In genomic region chr1:62436039-62436465, GRCh38 we compare ENCODE assay signal across 8 cellular contexts. TPM values are rescaled to one million over a fixed set of nuclear protein-coding genes. Genes with fewer than 3 reads are reported as not detected.
DNase-seq lines count a peak whose midpoint lies in the region; ATAC-seq and TF ChIP-seq lines count a peak whose summit lies in the region.

No MANE protein-coding gene starts in this region.

- ATAC-seq in GM21390 (IDR thresholded peaks at IDR 0.05; ENCODE audit: unreplicated experiment) (peak; percentile 66), left ventricle myocardium superior (peak; percentile 92), sciatic nerve (peak; percentile 95), HG03097 (IDR thresholded peaks at IDR 0.05; ENCODE audit: low FRiP score, unreplicated experiment) (no peak)

- H3K79me2 ChIP-seq in OCI-LY3 (ENCODE audit: low read length) = peaks cover 51% of the 10 kb centered on the region

- peak overlapping the region; percentile 69 for H3K4me2 ChIP-seq in OCI-LY3 (ENCODE audit: low read length)

- POLR2A ChIA-PET in AG04449 (lab: Yijun Ruan, JAX) = interaction anchor here (0.6 kb wide), 1 partner anchor 13 kb away, joined by 4 read pairs; no protein-coding TSS in a partner anchor

- peaks cover 2% of the 10 kb centered on the region for H3K9me3 Mint-ChIP-seq in activated naive CD8-positive, alpha-beta T cell treated with anti-CD3 and anti-CD28 coated beads for 36 hours

- H3K4me3 ChIP-seq in AG04449 (ENCODE audit: low read depth, low read length) (peak overlapping the region; percentile 89), OCI-LY3 (ENCODE audit: low read length) (peak overlapping the region; percentile 98)

- no peak for TF ChIP-seq CTCF in AG04449 (IDR thresholded peaks at IDR 0.05; ENCODE audit: insufficient read depth, low read length, missing control alignments)
- no peak for TF ChIP-seq CTCF in OCI-LY3 (IDR thresholded peaks at IDR 0.05; ENCODE audit: low read depth, low read length)

- H3K4me1 ChIP-seq in OCI-LY3 (ENCODE audit: low read length) = peaks cover 12% of the 10 kb centered on the region

- H3K4me3 Mint-ChIP-seq in activated naive CD8-positive, alpha-beta T cell treated with anti-CD3 and anti-CD28 coated beads for 36 hours = peak overlapping the region; percentile 88

- no peaks in the 10 kb centered on the region for H3K27me3 Mint-ChIP-seq in activated naive CD8-positive, alpha-beta T cell treated with anti-CD3 and anti-CD28 coated beads for 36 hours

- 0 out of 2 replicates have a peak overlapping the region, but pooled peaks have one; percentile 54 for H2AFZ ChIP-seq in OCI-LY3 (ENCODE audit: low read depth, low read length)

- H3K36me3 ChIP-seq in OCI-LY3 (replicated peaks; ENCODE audit: low read depth, low read length) = peaks cover 5% of the 10 kb centered on the region

- H4K20me1 ChIP-seq in OCI-LY3 (ENCODE audit: insufficient read depth, low read length) = peaks cover 29% of the 10 kb centered on the region

- H3K9me3 ChIP-seq in OCI-LY3 (ENCODE audit: insufficient read depth, low read length) = no peaks in the 10 kb centered on the region

- H3K27me3 ChIP-seq in OCI-LY3 (ENCODE audit: low read depth, low read length) = no peaks in the 10 kb centered on the region

- intact Hi-C loops in left ventricle myocardium superior (cut with micrococcal nuclease) = no loop called here
- intact Hi-C loops in sciatic nerve (cut with DNase I) = no loop called here

- no peak for DNase-seq in AG04449 (ENCODE audit: low read depth, low spot score)
- peak; percentile 96 for DNase-seq in activated naive CD8-positive, alpha-beta T cell treated with anti-CD3 and anti-CD28 coated beads for 36 hours
- peak; percentile 98 for DNase-seq in left ventricle myocardium superior
- DNase-seq in sciatic nerve (ENCODE audit: low spot score) = peak; percentile 96
- DNase-seq in NCI-H1048 (lab: John Stamatoyannopoulos, UW) = no peak

- peaks cover 26% of the 10 kb centered on the region for H3K4me1 Mint-ChIP-seq in activated naive CD8-positive, alpha-beta T cell treated with anti-CD3 and anti-CD28 coated beads for 36 hours

- H3K9ac ChIP-seq in OCI-LY3 (ENCODE audit: low read length) = peak overlapping the region; percentile 97

- H3K27ac Mint-ChIP-seq in activated naive CD8-positive, alpha-beta T cell treated with anti-CD3 and anti-CD28 coated beads for 36 hours = peak overlapping the region; percentile 98

- CTCF ChIA-PET in AG04449 (lab: Yijun Ruan, JAX) = interaction anchor here (1.1 to 1.6 kb wide), 4 partner anchors 258 to 311 kb away, joined by 3 to 13 read pairs (median 4); no protein-coding TSS in a partner anchor

- peak overlapping the region; percentile 95 for H3K27ac ChIP-seq in OCI-LY3 (ENCODE audit: low read length)

- peaks cover 31% of the 10 kb centered on the region for H3K36me3 Mint-ChIP-seq in activated naive CD8-positive, alpha-beta T cell treated with anti-CD3 and anti-CD28 coated beads for 36 hours

RNA-seq across cellular contexts. Expression of gene USP1, which starts 0.8 kb away (rescaled TPM):
- 100 to 1,000 TPM; 108 TPM for total RNA-seq in activated naive CD8-positive, alpha-beta T cell treated with anti-CD3 and anti-CD28 coated beads for 36 hours
- total RNA-seq in left ventricle myocardium superior (14.1 TPM), sciatic nerve (34.0 TPM)

Comparison
In these comparisons a context has a peak if more than half of its experiments do, and no peak if none do; other contexts are left out.
1. DNase-seq: peak in activated naive CD8-positive, alpha-beta T cell treated with anti-CD3 and anti-CD28 coated beads for 36 hours (single experiment), left ventricle myocardium superior (single experiment) and sciatic nerve (single experiment); none in AG04449 (single experiment) and NCI-H1048 (single experiment).